15 cellular contexts compared by ENCODE assay signal in genomic region chr20:14777571-14777970, GRCh38.
"Had no signal": no experiment of that assay in that cellular context is flagged by ENCODE, and none has a peak within 500 bp of the region (broad histone marks: within the 10 kb centered on the region; RNA-seq: fewer than 3 reads in every experiment).

No MANE protein-coding gene starts in this region.

- DNase-seq: activated CD4-positive, CD25-positive, alpha-beta regulatory T cell; activated T-cell treated with anti-CD3 and anti-CD28 coated beads, Interleukin-2, amount 50 U/mL, for 1 hour; esophagus squamous epithelium; naive thymus-derived CD8-positive, alpha-beta T cell; nucleus accumbens; right lobe of liver; stimulated activated CD4-positive, alpha-beta T cell treated with anti-CD3 and anti-CD28 coated beads, Interleukin-12 subunit alpha, Interleukin-12 subunit beta, amount 100 ng/mL, for 4 hours; stimulated activated naive CD4-positive, alpha-beta T cell; substantia nigra; T-helper 17 cell had no signal

- H3K27me3 ChIP-seq: esophagus squamous epithelium, gastroesophageal sphincter, right lobe of liver had no signal

- H3K36me3 Mint-ChIP-seq: activated naive CD4-positive, alpha-beta T cell treated with anti-CD3 and anti-CD28 coated beads, Interleukin-2, amount 50 U/mL, for 72 hours; naive thymus-derived CD8-positive, alpha-beta T cell; type B pancreatic cell had no signal

- H3K4me3 ChIP-seq: esophagus squamous epithelium, gastroesophageal sphincter, prostate gland, right lobe of liver had no signal

- H3K27ac Mint-ChIP-seq: activated naive CD4-positive, alpha-beta T cell treated with anti-CD3 and anti-CD28 coated beads, Interleukin-2, amount 50 U/mL, for 72 hours; naive thymus-derived CD8-positive, alpha-beta T cell; T-helper 17 cell; type B pancreatic cell had no signal

- H3K4me1 Mint-ChIP-seq: naive thymus-derived CD8-positive, alpha-beta T cell; T-helper 17 cell had no signal

- H3K4me1 ChIP-seq: gastroesophageal sphincter, prostate gland, right lobe of liver had no signal

- H3K27me3 Mint-ChIP-seq: naive thymus-derived CD8-positive, alpha-beta T cell; T-helper 17 cell; type B pancreatic cell had no signal

- ATAC-seq: activated naive CD4-positive, alpha-beta T cell treated with anti-CD3 and anti-CD28 coated beads, Interleukin-2, amount 50 U/mL, for 72 hours; gastroesophageal sphincter; naive thymus-derived CD8-positive, alpha-beta T cell; right lobe of liver; T-helper 17 cell had no signal

- H3K4me3 Mint-ChIP-seq: naive thymus-derived CD8-positive, alpha-beta T cell; T-helper 17 cell; type B pancreatic cell had no signal

- H3K9me3 ChIP-seq: esophagus squamous epithelium, gastroesophageal sphincter, prostate gland, right lobe of liver had no signal

- H3K27ac ChIP-seq: esophagus squamous epithelium, gastroesophageal sphincter, prostate gland, right lobe of liver had no signal

- H3K36me3 ChIP-seq: esophagus squamous epithelium, gastroesophageal sphincter, prostate gland, right lobe of liver had no signal

- FAIRE-seq: endometrium had no signal
